In genomic region chr11:78072455-78072854, GRCh38 we compare ENCODE assay signal across 1 cellular context.
TF ChIP-seq lines count a peak whose summit lies in the region.

No MANE protein-coding gene starts in this region.

TF ChIP-seq in GM12878, 131 proteins besides CTCF, POLR2A, EP300 and RAD21:
- TF ChIP-seq ZBTB4 (CRISPR knock-in tag; IDR thresholded peaks at IDR 0.05) (no peak), LARP7 (IDR thresholded peaks at IDR 0.05) (no peak), E2F4 (IDR thresholded peaks at IDR 0.05; ENCODE audit: low read depth, low read length) (no peak), ZZZ3 (IDR thresholded peaks at IDR 0.05; ENCODE audit: control insufficient read depth, insufficient read length, low read depth) (no peak), MEF2A (IDR thresholded peaks at IDR 0.05; ENCODE audit: insufficient read depth, low read depth, low read length) (no peak), SMC3 (IDR thresholded peaks at IDR 0.05; ENCODE audit: borderline replicate concordance, low read length) (no peak), NR2F1 (conservative IDR thresholded peaks at IDR 0.05) (no peak), CHD1 (IDR thresholded peaks at IDR 0.05; ENCODE audit: low read depth, low read length) (no peak), JUND (IDR thresholded peaks at IDR 0.05; ENCODE audit: low read depth, low read length) (no peak), ZNF24 (IDR thresholded peaks at IDR 0.05) (no peak)
